Comparison of ENCODE assay signal across 1 cellular context in the genomic region with DNA sequence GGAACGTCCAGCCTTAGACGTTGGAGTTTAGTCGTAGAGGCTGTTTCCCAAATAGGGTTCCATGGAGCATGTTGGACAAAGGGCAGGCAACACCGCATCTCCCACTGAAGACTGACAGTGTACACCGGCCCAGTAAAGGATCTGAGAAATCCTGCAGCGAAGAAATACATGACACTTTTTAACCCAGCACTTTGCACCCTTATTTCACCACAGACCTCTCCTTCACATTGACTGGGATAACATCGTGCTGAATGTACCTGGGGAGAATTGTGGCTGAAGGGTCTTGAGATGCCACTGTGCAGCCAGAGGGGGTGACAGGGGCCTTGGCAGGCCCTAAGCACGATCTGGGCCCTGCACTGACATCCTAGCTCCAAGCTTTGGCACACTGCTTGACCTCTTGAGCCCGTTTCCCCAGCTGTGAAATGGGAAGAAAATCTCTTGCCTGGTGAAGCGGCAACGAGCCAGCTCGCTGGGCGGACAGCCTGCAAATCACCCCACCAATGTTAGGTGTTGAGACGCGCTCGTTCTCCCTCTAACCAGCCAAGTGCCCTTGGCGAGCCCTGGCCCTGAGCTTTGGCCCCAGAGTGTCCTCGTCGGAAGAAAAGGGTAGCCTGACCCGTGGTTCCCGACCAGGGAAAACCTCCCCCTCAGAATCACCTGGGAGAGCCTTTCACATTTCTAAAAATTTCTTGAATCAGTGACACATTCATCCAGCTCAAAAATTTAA.
TF ChIP-seq lines count a peak whose summit lies in the region.

No MANE protein-coding gene starts in this region.

TF ChIP-seq in K562, 482 proteins besides CTCF, POLR2A, EP300 and RAD21:
- TF ChIP-seq LEF1 (IDR thresholded peaks at IDR 0.05), result no peak
- TF ChIP-seq ZNF239 (CRISPR knock-in tag; IDR thresholded peaks at IDR 0.05), result peak; percentile 52
